In the genomic region with DNA sequence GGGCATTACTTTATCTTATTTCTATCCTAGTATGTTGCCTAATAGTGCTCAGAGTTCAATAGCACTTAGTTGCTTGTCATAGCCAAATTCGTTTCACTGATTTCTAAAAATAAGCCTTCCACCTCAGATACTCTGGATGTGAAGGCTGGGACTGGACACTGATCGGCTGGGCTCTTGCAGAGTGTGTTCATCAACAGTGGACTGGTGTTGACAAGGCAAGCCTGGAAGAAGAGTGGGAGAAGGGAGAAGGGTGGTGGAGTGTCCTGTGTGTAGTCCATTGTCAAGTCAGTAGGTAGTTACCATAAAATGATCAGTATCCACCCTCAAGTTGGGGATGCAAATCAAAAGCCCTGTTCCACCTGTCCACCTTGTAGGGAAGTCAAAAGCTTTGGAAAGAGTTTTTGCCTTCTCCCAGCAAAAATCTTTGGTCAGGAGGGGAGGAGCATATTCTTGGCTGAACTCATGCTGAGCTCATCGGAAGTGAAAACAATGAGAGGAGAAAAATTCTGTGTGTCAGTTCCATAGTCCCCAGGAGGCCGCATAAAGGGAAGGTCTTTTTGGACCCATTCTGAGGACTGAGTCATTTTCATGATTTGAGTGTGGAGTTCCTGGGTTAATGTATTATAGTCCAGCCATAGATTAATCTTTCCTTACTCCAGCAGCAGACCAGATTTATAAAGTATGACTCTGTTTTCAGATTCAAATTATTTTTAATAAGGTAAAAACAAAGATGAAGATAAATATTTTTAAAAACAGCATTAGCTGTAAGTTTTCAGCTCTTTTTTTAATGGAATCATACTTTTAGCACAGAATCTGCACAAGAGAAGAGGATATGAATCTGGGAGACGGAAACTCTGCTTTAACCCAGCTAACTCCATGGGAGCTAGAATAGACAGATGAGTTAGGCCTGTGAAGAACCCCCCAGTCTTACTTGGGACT, we compare ENCODE assay signal across 8 cellular contexts.
DNase-seq lines count a peak whose midpoint lies in the region; ATAC-seq lines count a peak whose summit lies in the region.

No MANE protein-coding gene starts in this region.

- ATAC-seq in left colon (peak; percentile 19), HG03135 (IDR thresholded peaks at IDR 0.05; ENCODE audit: unreplicated experiment) (no peak)

- peaks cover 48% of the 10 kb centered on the region for H3K36me3 ChIP-seq in KOPT-K1 (ENCODE audit: insufficient read depth, low read length)

- no peaks in the 10 kb centered on the region for H3K9me3 ChIP-seq in KOPT-K1 (ENCODE audit: insufficient read depth, low read length, poor library complexity, severe bottlenecking)

- peak; percentile 69 for DNase-seq in AG08396 (ENCODE audit: low spot score)
- peak; percentile 37 for DNase-seq in cerebellar cortex (ENCODE audit: low spot score)
- DNase-seq in left colon = no peak
- peak; percentile 80 for DNase-seq in superior temporal gyrus (ENCODE audit: extremely low spot score)
- DNase-seq in NCI-H524 (lab: John Stamatoyannopoulos, UW) = no peak
- DNase-seq in stimulated activated CD4-positive, alpha-beta T cell treated with anti-CD3 and anti-CD28 coated beads, Interleukin-1b, Interleukin-23, amount 100 ng/mL, for 48 hours = no peak

- peak overlapping the region; percentile 38 for H3K27ac ChIP-seq in KOPT-K1 (ENCODE audit: low read depth, low read length, poor library complexity, severe bottlenecking)

- intact Hi-C loops in left colon (cut with DNase I, micrococcal nuclease) = no loop called here

Comparison
In these comparisons a context has a peak if more than half of its experiments do, and no peak if none do; other contexts are left out.
1. DNase-seq: peak in AG08396 (single experiment), cerebellar cortex (single experiment) and superior temporal gyrus (single experiment); none in left colon (0 of 2), NCI-H524 (0 of 2) and stimulated activated CD4-positive, alpha-beta T cell treated with anti-CD3 and anti-CD28 coated beads, Interleukin-1b, Interleukin-23, amount 100 ng/mL, for 48 hours (single experiment).